In the genomic region with DNA sequence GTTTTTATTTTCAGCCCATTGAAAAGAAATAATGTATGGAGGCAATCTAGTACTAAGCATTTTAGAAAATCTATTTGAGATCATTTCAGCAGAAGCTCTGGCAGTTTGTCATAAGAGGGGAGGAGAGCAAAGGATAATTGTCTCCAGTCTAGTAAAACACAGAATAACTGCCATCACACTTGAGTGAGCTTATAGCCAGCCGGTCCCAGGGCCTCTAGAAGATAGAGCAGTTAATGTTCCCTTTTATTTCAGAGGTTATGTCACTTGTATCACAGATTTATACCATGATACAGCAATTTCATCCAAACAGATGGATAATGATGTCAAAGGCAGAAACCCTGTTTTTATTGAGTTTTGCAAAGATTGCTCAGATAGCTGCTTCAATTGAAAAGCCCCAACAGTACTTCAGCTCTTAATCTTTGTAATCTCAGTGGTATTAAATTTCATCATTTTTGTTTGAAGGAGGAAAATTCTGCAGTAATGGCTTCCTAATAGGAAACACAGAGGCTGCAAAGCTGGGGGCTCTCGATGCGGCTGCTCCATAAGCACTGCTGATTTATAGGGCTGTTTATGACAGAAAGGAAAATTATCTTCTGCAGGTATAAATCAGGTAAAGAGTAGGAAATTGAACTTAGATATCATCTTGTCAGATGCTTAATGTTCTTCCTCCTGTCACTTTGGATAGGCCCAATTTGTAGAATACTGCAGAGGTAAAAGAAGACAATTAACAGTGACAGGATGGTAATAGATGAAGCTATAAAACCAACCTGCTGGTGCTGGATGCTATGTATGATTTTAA, we compare ENCODE assay signal across 23 cellular contexts.
A peak's percentile ranks its signal among the peaks of the same experiment; 100 is the strongest.
DNase-seq lines count a peak whose midpoint lies in the region; ATAC-seq and TF ChIP-seq lines count a peak whose summit lies in the region.
"Had no signal": no experiment of that assay in that cellular context is flagged by ENCODE, and none has a peak within 500 bp of the region (broad histone marks: within the 10 kb centered on the region; RNA-seq: fewer than 3 reads in every experiment).

No MANE protein-coding gene starts in this region.

- H3K36me3 Mint-ChIP-seq in glutamatergic neuron (ENCODE audit: unreplicated experiment) = no peaks in the 10 kb centered on the region
- H3K36me3 Mint-ChIP-seq: CD8-positive, alpha-beta T cell; stimulated activated naive B cell treated with anti-CD40 and anti-IgM and Interleukin-4, amounts not matched to agents 10 μg/mL and 1 μg/mL and 100 μg/mL, for 72 hours had no signal

- intact Hi-C loops in PC-9 (cut with micrococcal nuclease; ENCODE audit: unreplicated experiment) = no loop called here

- peak overlapping the region; percentile 45 for H3K27ac Mint-ChIP-seq in glutamatergic neuron (ENCODE audit: unreplicated experiment)
- H3K27ac Mint-ChIP-seq: activated CD8-positive, alpha-beta T cell treated with anti-CD3 and anti-CD28 coated beads, Interleukin-2, amount 10 ng/mL, durations not matched to agents 7 days and 5 days; CD8-positive, alpha-beta T cell; stimulated activated naive B cell treated with anti-CD40 and anti-IgM and Interleukin-4, amounts not matched to agents 10 μg/mL and 1 μg/mL and 100 μg/mL, for 72 hours had no signal

- DNase-seq in NCI-H1436 treated with DMSO at 0.1 percent for 48 hours (lab: John Stamatoyannopoulos, UW) (peak; percentile 96), NCI-H524 (lab: John Stamatoyannopoulos, UW) (peak; percentile 91 to 97), glutamatergic neuron (no peak), PC-9 (no peak)
- no peak for DNase-seq in activated CD4-positive, alpha-beta T cell treated with anti-CD3 and anti-CD28 coated beads, Interleukin-2, amount 50 U/mL, for 1 hour
- DNase-seq: activated CD8-positive, alpha-beta T cell treated with anti-CD3 and anti-CD28 coated beads, Interleukin-2, amount 10 ng/mL, durations not matched to agents 7 days and 5 days; activated T-cell treated with anti-CD3 and anti-CD28 coated beads, Interleukin-2, amount 50 U/mL, for 1 hour; adrenal gland; CD8-positive, alpha-beta T cell; effector memory CD4-positive, alpha-beta T cell; foreskin keratinocyte; kidney; MV-4-11; NCI-H446 treated with DMSO at 0.1 percent for 48 hours; nucleus accumbens; Right ventricle myocardium superior; stimulated activated CD4-positive, alpha-beta T cell treated with anti-CD3 and anti-CD28 coated beads, Interleukin-2, amount 100 ng/mL, for 48 hours; stimulated activated naive B cell treated with anti-CD40 and anti-IgM and Interleukin-4, amounts not matched to agents 10 μg/mL and 1 μg/mL and 100 μg/mL, for 72 hours; uterus had no signal

- BruUV-seq in PC-9 (replicated peaks; lab: Mats Ljungman, UMichigan) = no TSS peak

- no peaks in the 10 kb centered on the region; the same call in none of the 2 replicates for H3K9me2 ChIP-seq in PC-9 (ENCODE audit: insufficient read depth)

- H3K4me3 ChIP-seq in HEK293 (ENCODE audit: low read depth, low read length) = no peak overlapping the region
- no peak overlapping the region for H3K4me3 ChIP-seq in PC-9
- H3K4me3 ChIP-seq: adrenal gland, uterus had no signal

- ATAC-seq in GM18519 (IDR thresholded peaks at IDR 0.05; ENCODE audit: low FRiP score, unreplicated experiment) = no peak
- ATAC-seq: activated CD4-positive, CD25-positive, alpha-beta regulatory T cell treated with anti-CD3 and anti-CD28 coated beads, Interleukin-2, amount 50 U/mL, for 24 hours; activated CD8-positive, alpha-beta T cell treated with anti-CD3 and anti-CD28 coated beads, Interleukin-2, amount 10 ng/mL, durations not matched to agents 7 days and 5 days; CD8-positive, alpha-beta T cell; foreskin keratinocyte; stimulated activated naive B cell treated with anti-CD40 and anti-IgM and Interleukin-4, amounts not matched to agents 10 μg/mL and 1 μg/mL and 100 μg/mL, for 72 hours had no signal

- peaks cover 5% of the 10 kb centered on the region for H3K9me3 Mint-ChIP-seq in glutamatergic neuron (ENCODE audit: unreplicated experiment)
- H3K9me3 Mint-ChIP-seq: CD8-positive, alpha-beta T cell had no signal

- H4K20me1 ChIP-seq in PC-9 (ENCODE audit: insufficient read depth) = no peaks in the 10 kb centered on the region

- peaks cover 7% of the 10 kb centered on the region for H3K4me1 ChIP-seq in HEK293 (ENCODE audit: control insufficient read depth, insufficient read depth, low read length)
- H3K4me1 ChIP-seq in PC-9 (replicated peaks; ENCODE audit: insufficient read depth) = no peaks in the 10 kb centered on the region
- H3K4me1 ChIP-seq: adrenal gland, foreskin keratinocyte, uterus had no signal

- CTCF ChIA-PET in HEK293 (lab: Yijun Ruan, JAX) (no interaction called here), PC-9 (lab: Charles Lee) (no interaction called here)

- H3K4me3 Mint-ChIP-seq in glutamatergic neuron (ENCODE audit: unreplicated experiment) = no peak overlapping the region
- H3K4me3 Mint-ChIP-seq: activated CD8-positive, alpha-beta T cell treated with anti-CD3 and anti-CD28 coated beads, Interleukin-2, amount 10 ng/mL, durations not matched to agents 7 days and 5 days; CD8-positive, alpha-beta T cell; stimulated activated naive B cell treated with anti-CD40 and anti-IgM and Interleukin-4, amounts not matched to agents 10 μg/mL and 1 μg/mL and 100 μg/mL, for 72 hours had no signal

- H3K4me1 Mint-ChIP-seq in glutamatergic neuron (ENCODE audit: low read depth, unreplicated experiment) = peaks cover 32% of the 10 kb centered on the region
- H3K4me1 Mint-ChIP-seq: stimulated activated naive B cell treated with anti-CD40 and anti-IgM and Interleukin-4, amounts not matched to agents 10 μg/mL and 1 μg/mL and 100 μg/mL, for 72 hours had no signal

- H3K79me2 ChIP-seq in PC-9 (ENCODE audit: low read depth) = no peaks in the 10 kb centered on the region

- POLR2A ChIA-PET in HEK293 (lab: Yijun Ruan, JAX) (no interaction called here), PC-9 (lab: Charles Lee; ENCODE audit: unreplicated experiment) (no interaction called here)

- H3K4me2 ChIP-seq in PC-9 = no peak overlapping the region
- H3K4me2 ChIP-seq: KMS-11 had no signal

- TF ChIP-seq CTCF in HEK293 (tag by site-specific recombination; IDR thresholded peaks at IDR 0.05) (no peak), glutamatergic neuron (IDR thresholded peaks at IDR 0.05; ENCODE audit: partially characterized antibody, unreplicated experiment) (no peak), PC-9 (conservative IDR thresholded peaks at IDR 0.05) (no peak)

- H3K27ac ChIP-seq in HEK293 (ENCODE audit: extremely low read depth, low read depth, low read length) (no peak overlapping the region), PC-9 (no peak overlapping the region)
- H3K27ac ChIP-seq: adrenal gland, foreskin keratinocyte, KMS-11, uterus had no signal

- peaks cover 3% of the 10 kb centered on the region for H3K27me3 Mint-ChIP-seq in glutamatergic neuron (ENCODE audit: unreplicated experiment)

- H2AFZ ChIP-seq in PC-9 = no peak overlapping the region

- H3K9me3 ChIP-seq in HEK293 (ENCODE audit: control insufficient read depth, insufficient read depth, low read depth, low read length) (no peaks in the 10 kb centered on the region), PC-9 (ENCODE audit: insufficient read depth, low read depth) (no peaks in the 10 kb centered on the region)
- H3K9me3 ChIP-seq: adrenal gland, uterus had no signal

- H3F3A ChIP-seq in PC-9 (ENCODE audit: insufficient read depth, low read depth) = no peaks in the 10 kb centered on the region

- H3K27me3 ChIP-seq in PC-9 (ENCODE audit: insufficient read depth, low read depth) = peaks cover 29% of the 10 kb centered on the region; the same call in 1 of the 2 replicates
- H3K27me3 ChIP-seq: adrenal gland, uterus had no signal

- H3K36me3 ChIP-seq in HEK293 (ENCODE audit: control insufficient read depth in 2 of 2, insufficient read depth in 1 of 2, low read length in 2 of 2) (no peaks in the 10 kb centered on the region), PC-9 (ENCODE audit: low read depth) (no peaks in the 10 kb centered on the region)
- H3K36me3 ChIP-seq: adrenal gland, uterus had no signal

TF ChIP-seq in HEK293, 187 proteins besides CTCF, POLR2A, EP300 and RAD21:
- TF ChIP-seq ZEB2 (tag by site-specific recombination; IDR thresholded peaks at IDR 0.05) = 0 out of 2 replicates have a peak, but pooled peaks have one; percentile 39
- TF ChIP-seq ZNF670 (tag by site-specific recombination; IDR thresholded peaks at IDR 0.05; ENCODE audit: low read depth) = no peak
- 0 out of 2 replicates have a peak, but pooled peaks have one; percentile 11 for TF ChIP-seq ZNF610 (tag by site-specific recombination; IDR thresholded peaks at IDR 0.05; ENCODE audit: borderline replicate concordance)
- TF ChIP-seq, protein P1, sequence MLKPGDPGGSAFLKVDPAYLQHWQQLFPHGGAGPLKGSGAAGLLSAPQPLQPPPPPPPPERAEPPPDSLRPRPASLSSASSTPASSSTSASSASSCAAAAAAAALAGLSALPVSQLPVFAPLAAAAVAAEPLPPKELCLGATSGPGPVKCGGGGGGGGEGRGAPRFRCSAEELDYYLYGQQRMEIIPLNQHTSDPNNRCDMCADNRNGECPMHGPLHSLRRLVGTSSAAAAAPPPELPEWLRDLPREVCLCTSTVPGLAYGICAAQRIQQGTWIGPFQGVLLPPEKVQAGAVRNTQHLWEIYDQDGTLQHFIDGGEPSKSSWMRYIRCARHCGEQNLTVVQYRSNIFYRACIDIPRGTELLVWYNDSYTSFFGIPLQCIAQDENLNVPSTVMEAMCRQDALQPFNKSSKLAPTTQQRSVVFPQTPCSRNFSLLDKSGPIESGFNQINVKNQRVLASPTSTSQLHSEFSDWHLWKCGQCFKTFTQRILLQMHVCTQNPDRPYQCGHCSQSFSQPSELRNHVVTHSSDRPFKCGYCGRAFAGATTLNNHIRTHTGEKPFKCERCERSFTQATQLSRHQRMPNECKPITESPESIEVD (tag by site-specific recombination; IDR thresholded peaks at IDR 0.05) = peak; percentile 79
- TF ChIP-seq, protein P2, sequence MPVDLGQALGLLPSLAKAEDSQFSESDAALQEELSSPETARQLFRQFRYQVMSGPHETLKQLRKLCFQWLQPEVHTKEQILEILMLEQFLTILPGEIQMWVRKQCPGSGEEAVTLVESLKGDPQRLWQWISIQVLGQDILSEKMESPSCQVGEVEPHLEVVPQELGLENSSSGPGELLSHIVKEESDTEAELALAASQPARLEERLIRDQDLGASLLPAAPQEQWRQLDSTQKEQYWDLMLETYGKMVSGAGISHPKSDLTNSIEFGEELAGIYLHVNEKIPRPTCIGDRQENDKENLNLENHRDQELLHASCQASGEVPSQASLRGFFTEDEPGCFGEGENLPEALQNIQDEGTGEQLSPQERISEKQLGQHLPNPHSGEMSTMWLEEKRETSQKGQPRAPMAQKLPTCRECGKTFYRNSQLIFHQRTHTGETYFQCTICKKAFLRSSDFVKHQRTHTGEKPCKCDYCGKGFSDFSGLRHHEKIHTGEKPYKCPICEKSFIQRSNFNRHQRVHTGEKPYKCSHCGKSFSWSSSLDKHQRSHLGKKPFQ (tag by site-specific recombination; IDR thresholded peaks at IDR 0.05) = no peak
- peak; percentile 78; the same call in 1 of the 2 replicates for TF ChIP-seq TCF7L2 (IDR thresholded peaks at IDR 0.05; ENCODE audit: borderline replicate concordance, low read depth, low read length)
- TF ChIP-seq FEZF1 (tag by site-specific recombination; IDR thresholded peaks at IDR 0.05) = peak; percentile 76
- no peak for TF ChIP-seq ZNF174 (tag by site-specific recombination; IDR thresholded peaks at IDR 0.05)
- TF ChIP-seq ZSCAN30 (tag by site-specific recombination; IDR thresholded peaks at IDR 0.05) = peak; percentile 32; the same call in 1 of the 2 replicates

Comparison
In these comparisons a context has a peak if more than half of its experiments do, and no peak if none do; other contexts are left out.
1. DNase-seq: peak in NCI-H1436 treated with DMSO at 0.1 percent for 48 hours (single experiment) and NCI-H524 (2 of 2); none in glutamatergic neuron (single experiment), PC-9 (0 of 2) and activated CD4-positive, alpha-beta T cell treated with anti-CD3 and anti-CD28 coated beads, Interleukin-2, amount 50 U/mL, for 1 hour (single experiment).